In the genomic region with DNA sequence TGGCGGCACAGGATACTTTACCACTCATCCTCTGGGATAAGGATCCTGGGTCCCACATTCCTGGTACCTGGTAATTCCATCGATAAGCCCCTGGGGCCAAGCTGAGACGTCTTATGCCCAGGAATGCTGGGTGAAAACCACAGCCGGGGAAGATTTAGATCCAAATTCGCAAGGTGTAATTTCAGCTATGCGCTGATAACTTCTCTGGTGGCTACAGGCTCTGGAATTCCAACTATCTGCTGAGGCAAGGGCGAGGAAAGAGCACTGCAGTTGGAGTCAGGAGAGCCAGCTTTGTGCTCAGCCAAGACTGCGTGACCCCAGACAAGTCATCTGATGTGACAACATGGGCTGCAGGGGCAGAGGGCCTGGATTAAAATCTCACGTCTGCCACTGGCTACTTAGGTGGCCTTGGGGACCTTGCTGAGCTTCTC, we compare ENCODE assay signal across 25 cellular contexts. TPM values are rescaled to one million over a fixed set of nuclear protein-coding genes. Genes with fewer than 3 reads are reported as not detected.
DNase-seq lines count a peak whose midpoint lies in the region; FAIRE-seq and TF ChIP-seq lines count a peak whose summit lies in the region.
"Had no signal": no experiment of that assay in that cellular context is flagged by ENCODE, and none has a peak within 500 bp of the region (broad histone marks: within the 10 kb centered on the region; RNA-seq: fewer than 3 reads in every experiment).

No MANE protein-coding gene starts in this region.

- H3K4me2 ChIP-seq in astrocyte (ENCODE audit: low read length) (no peak overlapping the region), mammary epithelial cell (ENCODE audit: insufficient read depth, low read depth, low read length) (no peak overlapping the region)
- H3K4me2 ChIP-seq: A549 had no signal

- H2AFZ ChIP-seq in astrocyte (ENCODE audit: low read depth, low read length) (no peak overlapping the region), mammary epithelial cell (ENCODE audit: low read depth, low read length) (no peak overlapping the region)

- no peak overlapping the region for H3K4me3 ChIP-seq in Caco-2 (ENCODE audit: low read depth, low read length)
- H3K4me3 ChIP-seq in astrocyte (ENCODE audit: insufficient read depth, low read depth, low read length): no peak overlapping the region
- no peak overlapping the region for H3K4me3 ChIP-seq in kidney (ENCODE audit: low read length in 2 of 2)
- H3K4me3 ChIP-seq in mammary epithelial cell (replicated peaks in 1 of 3; ENCODE audit: insufficient read depth in 1 of 3, low read depth in 2 of 3, low read length in 3 of 3): no peak overlapping the region
- H3K4me3 ChIP-seq: A549, SJSA1 had no signal

- no peaks in the 10 kb centered on the region for H3K27me3 ChIP-seq in Caco-2 (replicated peaks; ENCODE audit: control insufficient read depth, insufficient read depth, low read length)
- H3K27me3 ChIP-seq in astrocyte (ENCODE audit: insufficient read depth, low read length): no peaks in the 10 kb centered on the region
- no peaks in the 10 kb centered on the region for H3K27me3 ChIP-seq in mammary epithelial cell (ENCODE audit: insufficient read depth, low read length)
- H3K27me3 ChIP-seq: BE2C, SJSA1 had no signal

- TF ChIP-seq CTCF in Caco-2 (IDR thresholded peaks at IDR 0.05; ENCODE audit: insufficient read depth in 1 of 2, low read depth in 1 of 2, low read length in 1 of 2, severe bottlenecking in 1 of 2, unreplicated experiment in 1 of 2): no peak
- TF ChIP-seq CTCF in astrocyte (IDR thresholded peaks at IDR 0.05; ENCODE audit: insufficient read depth, low read depth, low read length): no peak
- TF ChIP-seq CTCF in kidney (IDR thresholded peaks at IDR 0.05; ENCODE audit: borderline replicate concordance, extremely low read depth, insufficient read depth): no peak
- TF ChIP-seq CTCF in progenitor cell of endocrine pancreas (IDR thresholded peaks at IDR 0.05; ENCODE audit: unreplicated experiment): no peak
- no peak for TF ChIP-seq CTCF in mammary epithelial cell (conservative IDR thresholded peaks at IDR 0.05 in 1 of 2, IDR thresholded peaks at IDR 0.05 in 1 of 2; ENCODE audit: extremely low read depth in 1 of 2, insufficient read depth in 1 of 2, low read depth in 1 of 2, low read length in 2 of 2)

- no peak for TF ChIP-seq POLR2A in H54 (IDR thresholded peaks at IDR 0.05; ENCODE audit: low read depth, low read length)

- H3K9ac ChIP-seq in astrocyte (ENCODE audit: low read length) (no peak overlapping the region), kidney (ENCODE audit: low read length in 2 of 2) (no peak overlapping the region), mammary epithelial cell (ENCODE audit: insufficient read depth, low read length) (no peak overlapping the region)

- H3K36me3 ChIP-seq in Caco-2 (ENCODE audit: control insufficient read depth, insufficient read depth, low read length) (no peaks in the 10 kb centered on the region), astrocyte (ENCODE audit: insufficient read depth, low read length) (no peaks in the 10 kb centered on the region), kidney (ENCODE audit: control insufficient read depth in 1 of 2, insufficient read depth in 2 of 2, low read length in 2 of 2) (no peaks in the 10 kb centered on the region), mammary epithelial cell (ENCODE audit: insufficient read depth, low read length) (no peaks in the 10 kb centered on the region)
- H3K36me3 ChIP-seq: BE2C, SJSA1 had no signal

- POLR2A ChIA-PET in Caco-2 (lab: Charles Lee): no interaction called here

- WGBS in mammary epithelial cell (ENCODE audit: low coverage, missing lambda C conversion rate): 69% methylated on average over 9 of the region's 9 CpGs

- H4K20me1 ChIP-seq in astrocyte (ENCODE audit: insufficient read depth, low read length): no peaks in the 10 kb centered on the region
- H4K20me1 ChIP-seq in mammary epithelial cell (ENCODE audit: insufficient read depth, low read length): no peaks in the 10 kb centered on the region

- H3K27ac ChIP-seq in astrocyte (ENCODE audit: low read depth, low read length) (no peak overlapping the region), kidney (ENCODE audit: low read depth in 2 of 2, low read length in 2 of 2) (no peak overlapping the region), mammary epithelial cell (ENCODE audit: insufficient read depth, low read depth, low read length) (no peak overlapping the region)
- H3K27ac ChIP-seq: A549, SJSA1 had no signal

- in situ Hi-C loops in mammary epithelial cell (cut with MboI; ENCODE audit: low sequenced_read_pairs in 2 of 2): loop anchor here in 1 of 2 donors (10.0 kb wide), 1 partner anchor 159 kb away; no protein-coding TSS in a partner anchor

- H3K27me3 Mint-ChIP-seq in Caco-2 (ENCODE audit: insufficient read depth, unreplicated experiment) (no peaks in the 10 kb centered on the region), astrocyte (ENCODE audit: low read depth, unreplicated experiment) (peaks cover 41% of the 10 kb centered on the region), progenitor cell of endocrine pancreas (peaks cover 2% of the 10 kb centered on the region)

- CTCF ChIA-PET in Caco-2 (lab: Charles Lee) (no interaction called here), mammary epithelial cell (lab: Charles Lee; ENCODE audit: low non-redundant PET) (no interaction called here)

- no peaks in the 10 kb centered on the region for H3K36me3 Mint-ChIP-seq in Caco-2 (ENCODE audit: insufficient read depth, unreplicated experiment)
- no peaks in the 10 kb centered on the region for H3K36me3 Mint-ChIP-seq in astrocyte (ENCODE audit: low read depth, unreplicated experiment)
- H3K36me3 Mint-ChIP-seq in progenitor cell of endocrine pancreas (ENCODE audit: insufficient read depth): no peaks in the 10 kb centered on the region

- H3K9me3 ChIP-seq in Caco-2: no peaks in the 10 kb centered on the region
- H3K9me3 ChIP-seq in astrocyte (ENCODE audit: insufficient read depth, low read depth, low read length): no peaks in the 10 kb centered on the region
- peaks cover 0 to 5% of the 10 kb centered on the region in 2 donors for H3K9me3 ChIP-seq in kidney (ENCODE audit: control insufficient read depth in 1 of 2, low read length in 2 of 2)
- peaks cover 3% of the 10 kb centered on the region for H3K9me3 ChIP-seq in mammary epithelial cell (replicated peaks; ENCODE audit: insufficient read depth, low read length)
- H3K9me3 ChIP-seq: A549, BE2C had no signal

- dilution Hi-C loops in mammary epithelial cell (cut with HindIII; ENCODE audit: low sequenced_read_pairs): loop anchor here (25.0 kb wide), 1 partner anchor 172 kb away; no protein-coding TSS in a partner anchor

- no peak overlapping the region for H3K27ac Mint-ChIP-seq in Caco-2 (ENCODE audit: unreplicated experiment)
- H3K27ac Mint-ChIP-seq in astrocyte (ENCODE audit: unreplicated experiment): no peak overlapping the region
- H3K27ac Mint-ChIP-seq in progenitor cell of endocrine pancreas: peak overlapping the region; percentile 69

- BruUV-seq in Caco-2 (replicated peaks; lab: Mats Ljungman, UMichigan): no TSS peak
- no TSS peak for BruUV-seq in mammary epithelial cell (replicated peaks; lab: Mats Ljungman, UMichigan)

- DNase-seq in Caco-2 (peak; percentile 32 to 68), astrocyte (ENCODE audit: low read depth) (peak; percentile 57), kidney (peak; percentile 40), progenitor cell of endocrine pancreas (ENCODE audit: low spot score, unreplicated experiment) (no peak), mammary epithelial cell (no peak), NCI-H2029 treated with DMSO at 0.1 percent for 48 hours (lab: John Stamatoyannopoulos, UW) (no peak), H54 (ENCODE audit: insufficient read length, low spot score) (no peak)
- no peak for DNase-seq in stimulated activated CD4-positive, alpha-beta T cell treated with anti-CD3 and anti-CD28 coated beads, Interleukin-2, amount 100 ng/mL, for 24 hours
- DNase-seq: BE2C, COR-L47, DND-41, GOT3, IMR-90, Karpas-422, MV-4-11, NCI-H1105 treated with DMSO at 0.1 percent for 48 hours, NCI-H1694, NCI-H446 treated with DMSO at 0.1 percent for 48 hours, NCI-H526 treated with DMSO at 0.1 percent for 48 hours, OCI-M1 had no signal

- H3K4me1 ChIP-seq in Caco-2 (peaks cover 61% of the 10 kb centered on the region), astrocyte (ENCODE audit: insufficient read depth, low read length) (peaks cover 16% of the 10 kb centered on the region), kidney (ENCODE audit: control insufficient read depth in 1 of 2, insufficient read depth in 1 of 2, low read depth in 1 of 2, low read length in 2 of 2) (peaks cover 4 to 5% of the 10 kb centered on the region in 2 donors), mammary epithelial cell (ENCODE audit: insufficient read depth, low read length) (peaks cover 28% of the 10 kb centered on the region)
- H3K4me1 ChIP-seq: BE2C had no signal

- FAIRE-seq in astrocyte (lab: Jason Lieb, UNC): no peak
- no peak for FAIRE-seq in kidney (lab: Jason Lieb, UNC)
- no peak for FAIRE-seq in H54 (lab: Jason Lieb, UNC)
- FAIRE-seq: A549, G401.6, GM12892 had no signal

- H3K9me3 Mint-ChIP-seq in Caco-2 (ENCODE audit: unreplicated experiment): peaks cover 9% of the 10 kb centered on the region
- peaks cover 9% of the 10 kb centered on the region for H3K9me3 Mint-ChIP-seq in astrocyte (ENCODE audit: unreplicated experiment)
- H3K9me3 Mint-ChIP-seq in progenitor cell of endocrine pancreas (ENCODE audit: low read depth): peaks cover 3% of the 10 kb centered on the region

- H3K79me2 ChIP-seq in astrocyte (ENCODE audit: insufficient read depth, low read length) (no peaks in the 10 kb centered on the region), mammary epithelial cell (ENCODE audit: insufficient read depth, low read length) (no peaks in the 10 kb centered on the region)

- H3K4me1 Mint-ChIP-seq in Caco-2 (ENCODE audit: low read depth, unreplicated experiment): peaks cover 40% of the 10 kb centered on the region
- no peaks in the 10 kb centered on the region for H3K4me1 Mint-ChIP-seq in astrocyte (ENCODE audit: low read depth, unreplicated experiment)
- peaks cover 31% of the 10 kb centered on the region for H3K4me1 Mint-ChIP-seq in progenitor cell of endocrine pancreas (ENCODE audit: low read depth)

- intact Hi-C loops in Caco-2 (cut with micrococcal nuclease; ENCODE audit: unreplicated experiment): no loop called here
- intact Hi-C loops in kidney (cut with DNase I): no loop called here
- intact Hi-C loops in mammary epithelial cell (cut with micrococcal nuclease): loop anchor here (5.0 kb wide), 1 partner anchor 152 kb away; no protein-coding TSS in a partner anchor

- H3K4me3 Mint-ChIP-seq in Caco-2 (ENCODE audit: unreplicated experiment): no peak overlapping the region
- no peak overlapping the region for H3K4me3 Mint-ChIP-seq in astrocyte (ENCODE audit: unreplicated experiment)
- no peak overlapping the region for H3K4me3 Mint-ChIP-seq in progenitor cell of endocrine pancreas (ENCODE audit: low read depth)

RNA-seq across cellular contexts. Expression of a gene that starts 9.9 kb away (rescaled TPM):
- total RNA-seq in Caco-2 (2022) (0.52 TPM in 1 of 2 replicates, not detected in the other), astrocyte (not detected in 2 replicates), kidney (2.6 TPM), progenitor cell of endocrine pancreas (0.14 TPM in 1 of 2 replicates, not detected in the other), mammary epithelial cell (under 1 TPM; 0.67 to 0.75 TPM)
- polyA plus RNA-seq in kidney (ENCODE audit: insufficient read depth, low read depth, low replicate concordance) (not detected), mammary epithelial cell (0.59 TPM)
- polyA minus RNA-seq in mammary epithelial cell: 2.2 TPM
- total RNA-seq: Right ventricle myocardium inferior had no signal

Comparison
In these comparisons a context has a peak if more than half of its experiments do, and no peak if none do; other contexts are left out.
1. DNase-seq: peak in Caco-2 (2 of 2), astrocyte (single experiment) and kidney (single experiment); none in progenitor cell of endocrine pancreas (single experiment), mammary epithelial cell (single experiment), stimulated activated CD4-positive, alpha-beta T cell treated with anti-CD3 and anti-CD28 coated beads, Interleukin-2, amount 100 ng/mL, for 24 hours (0 of 2), NCI-H2029 treated with DMSO at 0.1 percent for 48 hours (single experiment) and H54 (single experiment).